In the genomic region with DNA sequence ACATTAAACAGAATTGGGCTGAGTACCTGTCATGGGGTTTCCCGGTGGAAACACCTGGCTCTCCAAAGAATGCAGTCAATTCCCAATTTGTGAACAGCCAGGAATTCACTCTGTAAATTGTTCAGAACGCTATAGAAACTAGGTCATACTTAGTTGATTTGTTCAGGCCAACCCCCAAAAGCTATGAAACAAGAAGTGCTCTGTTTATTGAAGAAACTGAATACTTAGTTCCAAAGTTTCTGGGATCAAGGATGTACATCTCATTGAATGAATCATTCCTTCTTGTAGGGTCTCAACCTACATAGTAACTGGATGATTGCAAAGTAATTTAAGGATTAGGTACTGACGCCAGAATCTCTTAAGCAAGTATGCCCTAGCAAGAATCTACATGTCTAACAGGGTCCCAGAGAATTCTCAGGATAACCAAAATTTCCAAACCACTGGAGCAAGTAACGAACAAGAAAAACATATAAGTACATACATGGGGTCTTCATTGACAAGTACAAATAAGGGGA, we compare ENCODE assay signal across 9 cellular contexts. TPM values are rescaled to one million over a fixed set of nuclear protein-coding genes. Genes with fewer than 3 reads are reported as not detected.
A peak's percentile ranks its signal among the peaks of the same experiment; 100 is the strongest.
DNase-seq lines count a peak whose midpoint lies in the region; ATAC-seq and TF ChIP-seq lines count a peak whose summit lies in the region.
"Had no signal": no experiment of that assay in that cellular context is flagged by ENCODE, and none has a peak within 500 bp of the region (broad histone marks: within the 10 kb centered on the region; RNA-seq: fewer than 3 reads in every experiment).

No MANE protein-coding gene starts in this region.

- no peaks in the 10 kb centered on the region for H3K79me2 ChIP-seq in fibroblast of lung (ENCODE audit: control insufficient read depth, insufficient read depth, low read length)

- no peak overlapping the region for H2AFZ ChIP-seq in fibroblast of lung (ENCODE audit: low read length)

- 36% methylated on average over 4 of the region's 4 CpGs for WGBS in prostate gland

- H3K27ac ChIP-seq in RWPE1, result peak overlapping the region; percentile 100
- no peak overlapping the region for H3K27ac ChIP-seq in fibroblast of lung (ENCODE audit: insufficient read depth, low read length)
- H3K27ac ChIP-seq in prostate gland, result peak overlapping the region; percentile 97 to 98

- H3K9me3 ChIP-seq in fibroblast of lung (ENCODE audit: control insufficient read depth, insufficient read depth, low read depth, low read length) (no peaks in the 10 kb centered on the region), prostate gland (no peaks in the 10 kb centered on the region)

- no peaks in the 10 kb centered on the region for H3K36me3 ChIP-seq in fibroblast of lung (ENCODE audit: control insufficient read depth, insufficient read depth, low read length)
- no peaks in the 10 kb centered on the region for H3K36me3 ChIP-seq in prostate gland

- ATAC-seq in GM21619 (IDR thresholded peaks at IDR 0.05; ENCODE audit: unreplicated experiment) (no peak), HG03159 (IDR thresholded peaks at IDR 0.05; ENCODE audit: unreplicated experiment) (no peak)

- TF ChIP-seq CTCF in AG10803 (conservative IDR thresholded peaks at IDR 0.05; ENCODE audit: low read length), result no peak
- TF ChIP-seq CTCF in RWPE1 (conservative IDR thresholded peaks at IDR 0.05; ENCODE audit: low read depth), result no peak
- TF ChIP-seq CTCF in fibroblast of lung (conservative IDR thresholded peaks at IDR 0.05 in 1 of 2, IDR thresholded peaks at IDR 0.05 in 1 of 2; ENCODE audit: low read depth in 1 of 2, low read length in 2 of 2), result no peak
- no peak for TF ChIP-seq CTCF in prostate gland (IDR thresholded peaks at IDR 0.05)

- H3K9ac ChIP-seq in fibroblast of lung (ENCODE audit: insufficient read depth, low read length), result no peak overlapping the region

- peak overlapping the region; percentile 83 for H3K4me3 ChIP-seq in AG10803 (ENCODE audit: low read length)
- peak overlapping the region in 3 of 4 experiments; percentile 20 to 76 (median 55) for H3K4me3 ChIP-seq in fibroblast of lung (replicated peaks in 1 of 4; ENCODE audit: control extremely low read depth in 1 of 4, insufficient read depth in 1 of 4, low read depth in 3 of 4, low read length in 4 of 4)
- peak overlapping the region; percentile 63 to 85 for H3K4me3 ChIP-seq in prostate gland

- TF ChIP-seq POLR2A in prostate gland (IDR thresholded peaks at IDR 0.05), result no peak

- intact Hi-C loops in prostate gland (cut with DNase I), result no loop called here

- no peaks in the 10 kb centered on the region for H3K27me3 ChIP-seq in fibroblast of lung (ENCODE audit: control insufficient read depth, insufficient read depth, low read length)
- H3K27me3 ChIP-seq in prostate gland (replicated peaks; ENCODE audit: insufficient read depth), result no peaks in the 10 kb centered on the region

- DNase-seq in AG10803 (ENCODE audit: low read depth) (no peak), RWPE1 (ENCODE audit: low spot score) (peak; percentile 20), fibroblast of lung (ENCODE audit: low read depth in 2 of 2) (no peak), prostate gland (ENCODE audit: low spot score) (no peak), SW 1271 (lab: John Stamatoyannopoulos, UW) (no peak), NCI-H146 treated with DMSO at 0.1 percent for 48 hours (lab: John Stamatoyannopoulos, UW; ENCODE audit: unreplicated experiment) (no peak)
- DNase-seq: KG1 had no signal

- CTCF ChIA-PET in RWPE1 (lab: Yijun Ruan, JAX), result interaction anchor here (0.6 kb wide), 1 partner anchor 648 kb away, joined by 3 read pairs; no protein-coding TSS in a partner anchor

- H3K4me1 ChIP-seq in fibroblast of lung (ENCODE audit: control insufficient read depth, extremely low read depth, insufficient read depth, low read length), result no peaks in the 10 kb centered on the region
- no peaks in the 10 kb centered on the region for H3K4me1 ChIP-seq in prostate gland (replicated peaks)

- H4K20me1 ChIP-seq in fibroblast of lung (ENCODE audit: control insufficient read depth, extremely low read depth, insufficient read depth, low read length), result no peaks in the 10 kb centered on the region

- H3K4me2 ChIP-seq in fibroblast of lung (ENCODE audit: extremely low read depth, insufficient read depth, low read length), result peak overlapping the region; percentile 55

- POLR2A ChIA-PET in RWPE1 (lab: Yijun Ruan, JAX; ENCODE audit: low non-redundant PET), result no interaction called here

RNA-seq across cellular contexts. Expression of gene TUSC1, which starts 0.7 kb away (rescaled TPM):
- total RNA-seq in fibroblast of lung (7.9 and 10.5 TPM in 2 replicates), prostate gland (10 to 100 TPM; 35.6 to 37.2 TPM)
- polyA plus RNA-seq in fibroblast of lung, result 3.7 and 4.9 TPM in 2 replicates
- polyA plus RNA-seq in fibroblast of lung (2012), result 4.5 and 5.3 TPM in 2 replicates
- 0.48 and 2.3 TPM in 2 replicates for polyA minus RNA-seq in fibroblast of lung (ENCODE audit: low replicate concordance)
